8 cellular contexts compared by ENCODE assay signal in the genomic region with DNA sequence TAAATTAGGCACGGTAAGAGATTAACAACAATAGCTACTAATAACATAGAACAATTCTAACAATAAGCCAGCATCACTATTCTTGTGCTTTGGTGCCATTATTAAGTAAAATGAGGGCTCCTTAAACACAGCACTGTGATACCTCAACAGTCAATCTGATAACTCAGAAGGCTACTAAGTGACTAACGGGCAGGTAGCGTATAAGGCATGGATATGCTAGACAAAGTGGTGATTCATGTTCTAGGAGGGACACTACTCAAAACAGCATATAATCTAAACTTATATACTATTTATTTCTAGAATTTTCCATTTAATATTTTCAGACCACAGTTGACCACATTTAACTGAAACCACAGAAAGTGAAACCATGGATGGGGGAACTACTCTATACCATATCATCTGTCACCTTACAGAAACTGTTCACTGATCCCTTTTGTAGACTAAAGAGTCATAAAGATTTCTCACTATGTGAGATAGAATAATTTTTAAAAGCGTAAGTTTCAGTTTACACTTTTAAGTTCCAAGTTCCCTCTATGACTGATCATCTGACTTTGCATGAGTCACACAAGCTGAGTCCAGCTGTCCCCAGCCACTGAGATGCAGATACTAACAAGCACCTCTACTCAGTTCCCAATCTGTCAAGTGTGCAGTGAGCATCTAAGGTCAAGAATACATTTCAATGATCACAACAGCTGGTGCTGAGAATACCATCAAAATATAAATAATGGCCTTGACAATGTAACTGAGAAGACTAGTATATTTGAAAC.
A peak's percentile ranks its signal among the peaks of the same experiment; 100 is the strongest.
DNase-seq lines count a peak whose midpoint lies in the region; ATAC-seq and TF ChIP-seq lines count a peak whose summit lies in the region.
"Not testable (repeated sequence)": the region's sequence is repeated elsewhere in the genome, so short reads cannot be mapped to it uniquely, and the experiment has no call there.

No MANE protein-coding gene starts in this region.

- not testable (repeated sequence) for H3K36me3 ChIP-seq in left lung

- intact Hi-C loops in left lung (cut with DNase I): not testable (repeated sequence)

- ATAC-seq in GM18505 (IDR thresholded peaks at IDR 0.05; ENCODE audit: unreplicated experiment) (peak; percentile 87), GM19035 (IDR thresholded peaks at IDR 0.05; ENCODE audit: unreplicated experiment) (peak; percentile 97), GM21381 (IDR thresholded peaks at IDR 0.05; ENCODE audit: unreplicated experiment) (peak; percentile 93), HG02588 (IDR thresholded peaks at IDR 0.05; ENCODE audit: unreplicated experiment) (peak; percentile 95), HG02973 (IDR thresholded peaks at IDR 0.05; ENCODE audit: unreplicated experiment) (peak; percentile 98), HG03196 (IDR thresholded peaks at IDR 0.05; ENCODE audit: unreplicated experiment) (peak; percentile 99), HG03575 (IDR thresholded peaks at IDR 0.05; ENCODE audit: extremely low read depth, insufficient number of reproducible peaks, low FRiP score, unreplicated experiment) (peak; percentile 99), left lung (peak; percentile 46)

- not testable (repeated sequence) for H3K27ac ChIP-seq in left lung

- not testable (repeated sequence) for H3K4me3 ChIP-seq in left lung

- TF ChIP-seq CTCF in left lung (IDR thresholded peaks at IDR 0.05): not testable (repeated sequence)

- not testable (repeated sequence) for TF ChIP-seq POLR2A in GM18505 (IDR thresholded peaks at IDR 0.05; ENCODE audit: borderline replicate concordance, extremely low read depth, insufficient read depth, insufficient read length)

- H3K4me1 ChIP-seq in left lung: not testable (repeated sequence)

- not testable (repeated sequence) for DNase-seq in left lung

- H3K9me3 ChIP-seq in left lung: not testable (repeated sequence)

- H3K27me3 ChIP-seq in left lung: not testable (repeated sequence)

Comparison
In these comparisons a context has a peak if more than half of its experiments do, and no peak if none do; other contexts are left out.
1. ATAC-seq: peak in every context shown above with its lines; median percentile 99 in HG03196; 99 in HG03575; 98 in HG02973; 97 in GM19035; 95 in HG02588; 93 in GM21381; 87 in GM18505; 46 in left lung.